10 cellular contexts compared by ENCODE assay signal in the genomic region with DNA sequence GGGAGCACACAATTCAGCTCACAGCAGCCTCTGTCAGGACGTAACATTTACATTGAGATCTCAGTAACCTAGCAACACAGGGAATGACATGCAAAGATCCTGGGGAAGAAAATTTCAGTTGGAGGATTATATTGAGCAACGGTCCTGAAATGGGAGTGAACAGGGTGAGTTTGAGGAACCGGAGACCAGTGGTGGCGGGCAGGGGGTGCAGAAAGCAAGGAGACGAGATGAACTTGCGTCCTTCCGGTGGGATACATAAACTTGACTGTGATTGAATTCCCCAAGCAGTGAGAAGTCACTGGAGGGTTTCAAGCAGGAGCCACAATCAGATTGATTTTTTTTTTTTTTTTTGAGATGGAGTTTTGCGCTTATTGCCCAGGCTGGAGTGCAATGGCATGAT. TPM values are rescaled to one million over a fixed set of nuclear protein-coding genes. Genes with fewer than 3 reads are reported as not detected.
"Had no signal": no experiment of that assay in that cellular context is flagged by ENCODE, and none has a peak within 500 bp of the region (broad histone marks: within the 10 kb centered on the region; RNA-seq: fewer than 3 reads in every experiment).

No MANE protein-coding gene starts in this region.

- H3K27ac ChIP-seq: GM23248, HL-60 had no signal

- H3K4me3 Mint-ChIP-seq: IgD-negative memory B cell had no signal

- H3K36me3 Mint-ChIP-seq: IgD-negative memory B cell had no signal

- ATAC-seq: HepG2 had no signal

- DNase-seq: GM23248, GOT3, H7, HCEC 1CT, KBM-7 had no signal

- H3K4me3 ChIP-seq: GM23248 had no signal

- H3K27ac Mint-ChIP-seq: IgD-negative memory B cell had no signal

RNA-seq across cellular contexts. Expression of gene SHISA6, which starts 51.5 kb away (rescaled TPM):
- total RNA-seq: GM23248, H4, HepG2, HT1080 had no signal
